9 cellular contexts compared by ENCODE assay signal in the genomic region with DNA sequence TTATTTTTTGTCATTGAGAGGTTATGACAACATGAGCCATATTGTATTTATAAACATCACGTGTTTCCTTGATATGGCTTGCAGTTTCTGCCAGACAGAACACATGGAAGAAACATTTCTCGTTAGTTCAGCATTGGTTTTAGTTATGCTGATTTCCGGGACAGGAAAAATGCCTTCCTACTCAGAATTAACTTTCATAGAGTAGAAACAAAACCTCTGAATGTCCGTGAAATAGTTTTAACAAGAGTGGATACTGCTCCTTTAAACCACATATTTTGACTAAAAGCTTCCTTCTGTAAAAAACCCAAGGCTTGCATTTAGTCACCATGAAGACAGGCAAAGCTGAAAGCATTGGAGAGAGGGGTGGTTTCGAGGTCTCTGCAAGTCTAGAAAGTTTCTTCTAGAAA.
A peak's percentile ranks its signal among the peaks of the same experiment; 100 is the strongest.
DNase-seq lines count a peak whose midpoint lies in the region; ATAC-seq and TF ChIP-seq lines count a peak whose summit lies in the region.
"Had no signal": no experiment of that assay in that cellular context is flagged by ENCODE, and none has a peak within 500 bp of the region (broad histone marks: within the 10 kb centered on the region; RNA-seq: fewer than 3 reads in every experiment).

No MANE protein-coding gene starts in this region.

- no peaks in the 10 kb centered on the region for H3K27me3 Mint-ChIP-seq in endodermal cell (ENCODE audit: insufficient read depth)
- H3K27me3 Mint-ChIP-seq in activated CD4-positive, alpha-beta T cell treated with anti-CD3 and anti-CD28 coated beads, Interleukin-2, amount 10 ng/mL, durations not matched to agents 7 days and 5 days: peaks cover 11% of the 10 kb centered on the region

- no peaks in the 10 kb centered on the region for H3K9me3 Mint-ChIP-seq in endodermal cell
- no peaks in the 10 kb centered on the region for H3K9me3 Mint-ChIP-seq in activated CD4-positive, alpha-beta T cell treated with anti-CD3 and anti-CD28 coated beads, Interleukin-2, amount 10 ng/mL, durations not matched to agents 7 days and 5 days

- peaks cover 21% of the 10 kb centered on the region for H3K4me1 Mint-ChIP-seq in endodermal cell
- H3K4me1 Mint-ChIP-seq in activated CD4-positive, alpha-beta T cell treated with anti-CD3 and anti-CD28 coated beads, Interleukin-2, amount 10 ng/mL, durations not matched to agents 7 days and 5 days: peaks cover 6% of the 10 kb centered on the region
- H3K4me1 Mint-ChIP-seq: B cell had no signal

- H3K36me3 Mint-ChIP-seq in endodermal cell (ENCODE audit: low read depth): peaks cover 7% of the 10 kb centered on the region
- H3K36me3 Mint-ChIP-seq in activated CD4-positive, alpha-beta T cell treated with anti-CD3 and anti-CD28 coated beads, Interleukin-2, amount 10 ng/mL, durations not matched to agents 7 days and 5 days (ENCODE audit: low read depth): no peaks in the 10 kb centered on the region

- TF ChIP-seq POLR2A in spleen (IDR thresholded peaks at IDR 0.05) (peak in 1 of 3 donors; percentile 6), lower leg skin (IDR thresholded peaks at IDR 0.05) (no peak)

- DNase-seq in NCI-H2227 treated with DMSO at 0.1 percent for 48 hours (lab: John Stamatoyannopoulos, UW) (peak; percentile 55), NCI-H2227 (lab: John Stamatoyannopoulos, UW; ENCODE audit: unreplicated experiment) (no peak), dedifferentiated amniotic fluid mesenchymal stem cell (ENCODE audit: extremely low spot score) (peak; percentile 61), spleen (no peak), endodermal cell (no peak), lower leg skin (ENCODE audit: low spot score in 2 of 2) (no peak)
- no peak for DNase-seq in activated CD4-positive, alpha-beta T cell treated with anti-CD3 and anti-CD28 coated beads, Interleukin-2, amount 10 ng/mL, durations not matched to agents 7 days and 5 days

- ATAC-seq in HG03060 (IDR thresholded peaks at IDR 0.05; ENCODE audit: low read depth, unreplicated experiment): peak; percentile 80

- no peak overlapping the region for H3K9ac ChIP-seq in endodermal cell (ENCODE audit: extremely low read depth, low read length, poor library complexity, severe bottlenecking)

- no peak overlapping the region for H3K4me3 Mint-ChIP-seq in endodermal cell
- H3K4me3 Mint-ChIP-seq in activated CD4-positive, alpha-beta T cell treated with anti-CD3 and anti-CD28 coated beads, Interleukin-2, amount 10 ng/mL, durations not matched to agents 7 days and 5 days: no peak overlapping the region
- H3K4me3 Mint-ChIP-seq: B cell had no signal

- intact Hi-C loops in spleen (cut with DNase I; ENCODE audit: low total_unique reads): no loop called here
- intact Hi-C loops in lower leg skin (cut with DNase I; ENCODE audit: low total_unique reads): no loop called here

- H3K4me3 ChIP-seq in spleen (peak overlapping the region in 4 of 8 donors; percentile 7 to 39 (median 32)), endodermal cell (ENCODE audit: low read length) (no peak overlapping the region), lower leg skin (ENCODE audit: low read depth, poor library complexity, severe bottlenecking) (no peak overlapping the region)

- TF ChIP-seq CTCF in spleen (IDR thresholded peaks at IDR 0.05 in 8 of 11, conservative IDR thresholded peaks at IDR 0.05 in 3 of 11): no peak
- TF ChIP-seq CTCF in endodermal cell (conservative IDR thresholded peaks at IDR 0.05): no peak
- TF ChIP-seq CTCF in lower leg skin (IDR thresholded peaks at IDR 0.05): no peak

- H3K9me3 ChIP-seq in spleen (no peaks in the 10 kb centered on the region), endodermal cell (ENCODE audit: control insufficient read depth, low read length) (no peaks in the 10 kb centered on the region)

- CTCF ChIA-PET in activated CD4-positive, alpha-beta T cell treated with anti-CD3 and anti-CD28 coated beads, Interleukin-2, amount 10 ng/mL, durations not matched to agents 7 days and 5 days (lab: Charles Lee): no interaction called here

- H3K27ac ChIP-seq in spleen: peak overlapping the region in 6 of 8 donors; percentile 5 to 72 (median 39)
- H3K27ac ChIP-seq in endodermal cell (ENCODE audit: low read depth, low read length): no peak overlapping the region

- H3K4me1 ChIP-seq in spleen (peaks cover 0 to 17% (median 3%) of the 10 kb centered on the region in 6 donors), endodermal cell (ENCODE audit: control insufficient read depth, insufficient read depth, low read length) (no peaks in the 10 kb centered on the region)

- H3K27ac Mint-ChIP-seq in endodermal cell: no peak overlapping the region
- H3K27ac Mint-ChIP-seq in activated CD4-positive, alpha-beta T cell treated with anti-CD3 and anti-CD28 coated beads, Interleukin-2, amount 10 ng/mL, durations not matched to agents 7 days and 5 days: no peak overlapping the region
- H3K27ac Mint-ChIP-seq: B cell had no signal

- H3K27me3 ChIP-seq in spleen (replicated peaks in 1 of 7) (no peaks in the 10 kb centered on the region), endodermal cell (ENCODE audit: control insufficient read depth, insufficient read depth, low read length, poor library complexity, severe bottlenecking) (no peaks in the 10 kb centered on the region)

- POLR2A ChIA-PET in activated CD4-positive, alpha-beta T cell treated with anti-CD3 and anti-CD28 coated beads, Interleukin-2, amount 10 ng/mL, durations not matched to agents 7 days and 5 days (lab: Charles Lee): no interaction called here

- 28 to 54% (median 43%) methylated on average over 5 of the region's 5 CpGs for WGBS in spleen, 5 donors
- WGBS in endodermal cell (ENCODE audit: insufficient coverage in 1 of 2, insufficient read length in 1 of 2), 2 experiments: 95% methylated on average over 4 to 5 of the region's 5 CpGs
- 7 to 12% methylated on average over 5 of the region's 5 CpGs for WGBS in lower leg skin, 2 donors

- no peaks in the 10 kb centered on the region for H3K36me3 ChIP-seq in spleen
- H3K36me3 ChIP-seq in endodermal cell (ENCODE audit: control insufficient read depth, insufficient read depth, low read length): no peaks in the 10 kb centered on the region

Comparison
In these comparisons a context has a peak if more than half of its experiments do, and no peak if none do; other contexts are left out.
1. DNase-seq: peak in NCI-H2227 treated with DMSO at 0.1 percent for 48 hours (single experiment) and dedifferentiated amniotic fluid mesenchymal stem cell (single experiment); none in NCI-H2227 (single experiment), spleen (single experiment), endodermal cell (single experiment), lower leg skin (0 of 2) and activated CD4-positive, alpha-beta T cell treated with anti-CD3 and anti-CD28 coated beads, Interleukin-2, amount 10 ng/mL, durations not matched to agents 7 days and 5 days (single experiment).